In genomic region chr22:25207553-25208157, GRCh38 we compare ENCODE assay signal across 10 cellular contexts. TPM values are rescaled to one million over a fixed set of nuclear protein-coding genes. Genes with fewer than 3 reads are reported as not detected.
"Had no signal": no experiment of that assay in that cellular context is flagged by ENCODE, and none has a peak within 500 bp of the region (broad histone marks: within the 10 kb centered on the region; RNA-seq: fewer than 3 reads in every experiment).

No MANE protein-coding gene starts in this region.

- ATAC-seq: GM23338, K562 had no signal

- H3K4me3 Mint-ChIP-seq: GM23338, H9, HFFc6 had no signal

- DNase-seq: H9, HCEC 1CT, HFFc6, IMR-90 had no signal

- FAIRE-seq: H1, H54, HTR-8/SVneo, K562 had no signal

- H3K4me1 Mint-ChIP-seq: GM23338, H9 had no signal

- H3K9me3 Mint-ChIP-seq: GM23338, H9 had no signal

- H3K27ac Mint-ChIP-seq: GM23338, HFFc6 had no signal

- H3K4me3 ChIP-seq: GM23338, K562 had no signal

RNA-seq across cellular contexts. Expression of gene CRYBB3, which starts 8.0 kb away (rescaled TPM):
- total RNA-seq: HFFc6, IMR-90, K562 had no signal

RNA-seq across cellular contexts. Expression of gene CRYBB2, which starts 11.8 kb away (rescaled TPM):
- total RNA-seq: H1, H9, HT-29, IMR-90, K562 had no signal
